ENCODE assay signal across 26 cellular contexts in the genomic region with DNA sequence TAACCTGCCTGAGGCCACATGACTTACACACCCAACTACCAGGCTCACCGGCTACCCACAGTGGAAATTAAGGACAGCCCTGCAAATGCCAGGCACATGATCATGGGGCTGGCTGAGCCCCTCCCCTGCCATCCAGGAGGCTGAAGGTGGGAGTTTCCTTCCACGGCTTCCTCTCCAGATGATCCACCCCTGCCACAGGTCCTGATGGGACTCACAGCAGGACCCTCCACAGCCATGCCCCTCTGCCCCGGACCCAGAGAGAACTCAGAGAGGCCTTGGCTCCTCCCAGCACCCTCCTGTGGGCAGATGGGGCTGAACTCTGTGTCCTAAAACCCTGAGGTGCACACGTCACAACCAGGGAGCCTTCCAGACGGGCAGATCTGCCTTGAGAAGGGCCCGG.
"Had no signal": no experiment of that assay in that cellular context is flagged by ENCODE, and none has a peak within 500 bp of the region (broad histone marks: within the 10 kb centered on the region; RNA-seq: fewer than 3 reads in every experiment).

No MANE protein-coding gene starts in this region.

- H3K9me3 Mint-ChIP-seq: activated CD4-positive, alpha-beta memory T cell treated with anti-CD3 and anti-CD28 coated beads for 36 hours; activated CD4-positive, alpha-beta T cell treated with anti-CD3 and anti-CD28 coated beads, Interleukin-2, amount 10 ng/mL, durations not matched to agents 24 days and 14 days; activated naive CD4-positive, alpha-beta T cell treated with anti-CD3 and anti-CD28 coated beads, Interleukin-2, amount 10 ng/mL, durations not matched to agents 7 days and 5 days; activated naive CD8-positive, alpha-beta T cell treated with anti-CD3 and anti-CD28 coated beads, Interleukin-2, amount 10 ng/mL, durations not matched to agents 7 days and 5 days; activated T-helper 1 cell treated with anti-CD3 and anti-CD28 coated beads, Interleukin-12 subunit alpha, Interleukin-12 subunit beta, Interleukin-2, Interleukin-4 antibody, amounts not matched to agents 30 ng/mL and 10 ng/mL and 1 ng/mL, durations not matched to agents 14 hours and 24 hours and 36 hours; memory B cell; natural killer cell; stimulated activated naive CD8-positive, alpha-beta T cell treated with anti-CD3 and anti-CD28 coated beads, Interleukin-15, Interleukin-2, amounts not matched to agents 100 ng/mL and 50 ng/mL, for 24 hours; T-helper 1 cell treated with Interleukin-12 subunit alpha and Interleukin-12 subunit beta and Interleukin-4 antibody, amounts not matched to agents 30 μg/mL and 1 μg/mL, for 36 hours; type B pancreatic cell had no signal

- H3K36me3 ChIP-seq: ascending aorta, gastroesophageal sphincter, spleen had no signal

- H3K27ac Mint-ChIP-seq: activated CD4-positive, alpha-beta memory T cell treated with anti-CD3 and anti-CD28 coated beads for 36 hours; activated CD4-positive, alpha-beta T cell treated with anti-CD3 and anti-CD28 coated beads, Interleukin-2, amount 10 ng/mL, durations not matched to agents 24 days and 14 days; activated naive CD4-positive, alpha-beta T cell treated with anti-CD3 and anti-CD28 coated beads, Interleukin-2, amount 10 ng/mL, durations not matched to agents 7 days and 5 days; activated naive CD8-positive, alpha-beta T cell treated with anti-CD3 and anti-CD28 coated beads, Interleukin-2, amount 10 ng/mL, durations not matched to agents 7 days and 5 days; activated T-helper 1 cell treated with anti-CD3 and anti-CD28 coated beads, Interleukin-12 subunit alpha, Interleukin-12 subunit beta, Interleukin-2, Interleukin-4 antibody, amounts not matched to agents 30 ng/mL and 10 ng/mL and 1 ng/mL, durations not matched to agents 14 hours and 24 hours and 36 hours; brain; memory B cell; natural killer cell; stimulated activated naive CD8-positive, alpha-beta T cell treated with anti-CD3 and anti-CD28 coated beads, Interleukin-15, Interleukin-2, amounts not matched to agents 100 ng/mL and 50 ng/mL, for 24 hours; T-helper 1 cell treated with Interleukin-12 subunit alpha and Interleukin-12 subunit beta and Interleukin-4 antibody, amounts not matched to agents 30 μg/mL and 1 μg/mL, for 36 hours; type B pancreatic cell had no signal

- H3K27ac ChIP-seq: ascending aorta, gastroesophageal sphincter, spleen had no signal

- ATAC-seq: gastroesophageal sphincter, left colon, natural killer cell, right cardiac atrium had no signal

- H3K4me1 Mint-ChIP-seq: activated CD4-positive, alpha-beta T cell treated with anti-CD3 and anti-CD28 coated beads, Interleukin-2, amount 10 ng/mL, durations not matched to agents 24 days and 14 days; activated naive CD4-positive, alpha-beta T cell treated with anti-CD3 and anti-CD28 coated beads, Interleukin-2, amount 10 ng/mL, durations not matched to agents 7 days and 5 days; activated naive CD8-positive, alpha-beta T cell treated with anti-CD3 and anti-CD28 coated beads, Interleukin-2, amount 10 ng/mL, durations not matched to agents 7 days and 5 days; memory B cell; natural killer cell had no signal

- H3K27me3 ChIP-seq: ascending aorta had no signal

- H3K4me3 Mint-ChIP-seq: activated CD4-positive, alpha-beta memory T cell treated with anti-CD3 and anti-CD28 coated beads for 36 hours; activated CD4-positive, alpha-beta T cell treated with anti-CD3 and anti-CD28 coated beads, Interleukin-2, amount 10 ng/mL, durations not matched to agents 24 days and 14 days; activated naive CD4-positive, alpha-beta T cell treated with anti-CD3 and anti-CD28 coated beads, Interleukin-2, amount 10 ng/mL, durations not matched to agents 7 days and 5 days; activated naive CD8-positive, alpha-beta T cell treated with anti-CD3 and anti-CD28 coated beads, Interleukin-2, amount 10 ng/mL, durations not matched to agents 7 days and 5 days; activated T-helper 1 cell treated with anti-CD3 and anti-CD28 coated beads, Interleukin-12 subunit alpha, Interleukin-12 subunit beta, Interleukin-2, Interleukin-4 antibody, amounts not matched to agents 30 ng/mL and 10 ng/mL and 1 ng/mL, durations not matched to agents 14 hours and 24 hours and 36 hours; brain; memory B cell; natural killer cell; stimulated activated naive CD8-positive, alpha-beta T cell treated with anti-CD3 and anti-CD28 coated beads, Interleukin-15, Interleukin-2, amounts not matched to agents 100 ng/mL and 50 ng/mL, for 24 hours; T-helper 1 cell treated with Interleukin-12 subunit alpha and Interleukin-12 subunit beta and Interleukin-4 antibody, amounts not matched to agents 30 μg/mL and 1 μg/mL, for 36 hours; type B pancreatic cell had no signal

- H3K36me3 Mint-ChIP-seq: activated CD4-positive, alpha-beta memory T cell treated with anti-CD3 and anti-CD28 coated beads for 36 hours; activated naive CD4-positive, alpha-beta T cell treated with anti-CD3 and anti-CD28 coated beads, Interleukin-2, amount 10 ng/mL, durations not matched to agents 7 days and 5 days; activated naive CD8-positive, alpha-beta T cell treated with anti-CD3 and anti-CD28 coated beads, Interleukin-2, amount 10 ng/mL, durations not matched to agents 7 days and 5 days; brain; memory B cell; natural killer cell; type B pancreatic cell had no signal

- H3K4me1 ChIP-seq: ascending aorta, spleen had no signal

- H3K4me3 ChIP-seq: ascending aorta, gastroesophageal sphincter, spleen had no signal

- DNase-seq: activated CD4-positive, alpha-beta memory T cell treated with anti-CD3 and anti-CD28 coated beads for 36 hours; activated CD4-positive, alpha-beta T cell treated with anti-CD3 and anti-CD28 coated beads, Interleukin-2, amount 10 ng/mL, durations not matched to agents 24 days and 14 days; activated CD4-positive, CD25-positive, alpha-beta regulatory T cell treated with anti-CD3 and anti-CD28 coated beads, Interleukin-2, amount 50 U/mL, for 72 hours; activated CD8-positive, alpha-beta memory T cell treated with anti-CD3 and anti-CD28 coated beads, Interleukin-2, amount 50 U/mL, for 4 hours; activated effector memory CD4-positive, alpha-beta T cell treated with anti-CD3 and anti-CD28 coated beads, Interleukin-2, amount 50 U/mL, for 16 hours; activated naive CD4-positive, alpha-beta T cell treated with anti-CD3 and anti-CD28 coated beads, Interleukin-2, amount 10 ng/mL, durations not matched to agents 7 days and 5 days; activated naive CD8-positive, alpha-beta T cell treated with anti-CD3 and anti-CD28 coated beads, Interleukin-2, amount 10 ng/mL, durations not matched to agents 7 days and 5 days; activated T-cell treated with anti-CD3 and anti-CD28 coated beads, Interleukin-2, amount 50 U/mL, for 1 hour; cortex of kidney; hippocampal formation; kidney; left colon; natural killer cell; right cardiac atrium; spleen; SW 1271; T-helper 9 cell had no signal

- FAIRE-seq: endothelial cell of umbilical vein, kidney had no signal

- H3K9me3 ChIP-seq: ascending aorta, gastroesophageal sphincter, spleen had no signal
